In genomic region chr16:8828541-8829165, GRCh38 we compare ENCODE assay signal across 3 cellular contexts.
A peak's percentile ranks its signal among the peaks of the same experiment; 100 is the strongest.
TF ChIP-seq lines count a peak whose summit lies in the region.

No MANE protein-coding gene starts in this region.

TF ChIP-seq in SK-N-SH, 30 proteins besides CTCF, POLR2A, EP300 and RAD21:
- TF ChIP-seq MXI1 (IDR thresholded peaks at IDR 0.05; ENCODE audit: low read depth, low read length) (no peak), USF1 (IDR thresholded peaks at IDR 0.05; ENCODE audit: borderline replicate concordance, low read depth) (no peak), GATA2 (CRISPR knock-in tag; IDR thresholded peaks at IDR 0.05) (no peak), ELF1 (IDR thresholded peaks at IDR 0.05) (no peak), REST (IDR thresholded peaks at IDR 0.05; ENCODE audit: low read depth, low read length) (no peak), GABPA (IDR thresholded peaks at IDR 0.05; ENCODE audit: low read depth) (no peak), RXRA (IDR thresholded peaks at IDR 0.05; ENCODE audit: borderline replicate concordance, low read depth) (no peak)

TF ChIP-seq in SK-N-SH treated with all-trans-retinoic acid at 6 μM for 48 hours, 23 proteins besides CTCF, POLR2A, EP300 and RAD21:
- no peak for TF ChIP-seq GLIS3 (CRISPR knock-in tag; IDR thresholded peaks at IDR 0.05)
- no peak for TF ChIP-seq ZNF70 (CRISPR knock-in tag; IDR thresholded peaks at IDR 0.05)
- no peak for TF ChIP-seq ZNF565 (CRISPR knock-in tag; conservative IDR thresholded peaks at IDR 0.05; ENCODE audit: low read depth)
- TF ChIP-seq ZNF8 (CRISPR knock-in tag; IDR thresholded peaks at IDR 0.05), result no peak
- no peak for TF ChIP-seq CREB5 (CRISPR knock-in tag; IDR thresholded peaks at IDR 0.05; ENCODE audit: low read depth)
- no peak for TF ChIP-seq BACH2 (CRISPR knock-in tag; IDR thresholded peaks at IDR 0.05; ENCODE audit: borderline replicate concordance)
- TF ChIP-seq CSRNP3 (CRISPR knock-in tag; IDR thresholded peaks at IDR 0.05), result no peak
- no peak for TF ChIP-seq PPARA (CRISPR knock-in tag; IDR thresholded peaks at IDR 0.05; ENCODE audit: borderline replicate concordance)
- TF ChIP-seq TCF4 (CRISPR knock-in tag; IDR thresholded peaks at IDR 0.05; ENCODE audit: borderline replicate concordance), result no peak
- no peak for TF ChIP-seq POU6F1 (CRISPR knock-in tag; IDR thresholded peaks at IDR 0.05; ENCODE audit: borderline replicate concordance, low read depth)
- TF ChIP-seq ZC3H10 (CRISPR knock-in tag; IDR thresholded peaks at IDR 0.05), result no peak
- TF ChIP-seq ZFP3 (CRISPR knock-in tag; IDR thresholded peaks at IDR 0.05), result no peak
- TF ChIP-seq PATZ1 (CRISPR knock-in tag; IDR thresholded peaks at IDR 0.05; ENCODE audit: borderline replicate concordance), result no peak
- TF ChIP-seq RARB (CRISPR knock-in tag; IDR thresholded peaks at IDR 0.05), result no peak
- no peak for TF ChIP-seq TSHZ2 (CRISPR knock-in tag; IDR thresholded peaks at IDR 0.05)
- no peak for TF ChIP-seq ISL1 (CRISPR knock-in tag; IDR thresholded peaks at IDR 0.05)
- no peak for TF ChIP-seq CSDC2 (CRISPR knock-in tag; IDR thresholded peaks at IDR 0.05)
- TF ChIP-seq ZFP30 (CRISPR knock-in tag; IDR thresholded peaks at IDR 0.05), result no peak
- no peak for TF ChIP-seq ARNTL (CRISPR knock-in tag; IDR thresholded peaks at IDR 0.05; ENCODE audit: borderline replicate concordance, low read depth)
TF ChIP-seq in SK-N-SH treated with all-trans-retinoic acid at 6 μM for 48 hours: peak in this region for 0.

TF ChIP-seq in endothelial cell of umbilical vein, 7 proteins besides CTCF, POLR2A, EP300 and RAD21:
- TF ChIP-seq GATA2 (IDR thresholded peaks at IDR 0.05; ENCODE audit: insufficient read depth, insufficient read length, low read depth, low read length) (no peak), POLR2AphosphoS5 (IDR thresholded peaks at IDR 0.05; ENCODE audit: insufficient read depth, low read depth, low read length) (peak; percentile 12), JUN (IDR thresholded peaks at IDR 0.05; ENCODE audit: borderline replicate concordance, insufficient read depth, insufficient read length, low read depth) (peak; percentile 49), EZH2 (IDR thresholded peaks at IDR 0.05; ENCODE audit: borderline replicate concordance, low read depth, low read length, severe bottlenecking) (no peak), MAX (IDR thresholded peaks at IDR 0.05; ENCODE audit: insufficient read depth, insufficient read length) (no peak), FOS (IDR thresholded peaks at IDR 0.05; ENCODE audit: borderline replicate concordance, insufficient read depth, low read length) (peak; percentile 51), MYC (IDR thresholded peaks at IDR 0.05; ENCODE audit: low read depth, low read length) (no peak)
TF ChIP-seq in endothelial cell of umbilical vein: peak in this region for 3.
